ENCODE assay signal across 25 cellular contexts in genomic region chr4:134727696-134728095, GRCh38.
"Had no signal": no experiment of that assay in that cellular context is flagged by ENCODE, and none has a peak within 500 bp of the region (broad histone marks: within the 10 kb centered on the region; RNA-seq: fewer than 3 reads in every experiment).

No MANE protein-coding gene starts in this region.

- H3K9ac ChIP-seq: parathyroid adenoma had no signal

- H3K36me3 ChIP-seq: cardiac muscle cell, esophagus muscularis mucosa, gastroesophageal sphincter, heart left ventricle, tibial artery had no signal

- H2AFZ ChIP-seq: parathyroid adenoma had no signal

- ATAC-seq: activated CD8-positive, alpha-beta T cell treated with anti-CD3 and anti-CD28 coated beads for 36 hours; activated T-helper 17 cell treated with anti-CD3 and anti-CD28 coated beads, Interleukin-2, amount 50 U/mL, for 72 hours; gastroesophageal sphincter; heart left ventricle; naive thymus-derived CD8-positive, alpha-beta T cell had no signal

- H3K4me1 ChIP-seq: esophagus muscularis mucosa, gastroesophageal sphincter, heart left ventricle, parathyroid adenoma, tibial artery had no signal

- DNase-seq: activated CD4-positive, alpha-beta T cell treated with anti-CD3 and anti-CD28 coated beads for 4 hours; activated CD8-positive, alpha-beta T cell treated with anti-CD3 and anti-CD28 coated beads for 36 hours; activated naive CD4-positive, alpha-beta T cell; activated naive CD8-positive, alpha-beta T cell treated with anti-CD3 and anti-CD28 coated beads for 36 hours; activated T-cell treated with anti-CD3 and anti-CD28 coated beads, Interleukin-2, amount 50 U/mL, for 1 hour; amniotic stem cell; dermis blood vessel endothelial cell; effector memory CD4-positive, alpha-beta T cell; heart left ventricle; immature natural killer cell; mesendoderm; naive thymus-derived CD8-positive, alpha-beta T cell; stimulated activated CD4-positive, alpha-beta T cell treated with anti-CD3 and anti-CD28 coated beads, Interleukin-12 subunit alpha, Interleukin-12 subunit beta, amount 100 ng/mL, for 4 hours; stimulated activated CD4-positive, alpha-beta T cell treated with anti-CD3 and anti-CD28 coated beads, Interleukin-2, amount 100 ng/mL, for 24 hours; stimulated activated naive CD4-positive, alpha-beta T cell treated with Interleukin-2 at 50 U/mL for 16 hours; substantia nigra; tibial artery had no signal

- H3K27ac ChIP-seq: cardiac muscle cell, esophagus muscularis mucosa, gastroesophageal sphincter, heart left ventricle, parathyroid adenoma, tibial artery had no signal

- H3K9me3 ChIP-seq: esophagus muscularis mucosa, gastroesophageal sphincter, heart left ventricle, tibial artery had no signal

- H3K4me3 Mint-ChIP-seq: activated CD8-positive, alpha-beta T cell treated with anti-CD3 and anti-CD28 coated beads for 36 hours; activated naive CD8-positive, alpha-beta T cell treated with anti-CD3 and anti-CD28 coated beads for 36 hours; activated T-helper 17 cell treated with anti-CD3 and anti-CD28 coated beads, Interleukin-2, amount 50 U/mL, for 72 hours; immature natural killer cell; naive thymus-derived CD8-positive, alpha-beta T cell; T-helper 2 cell treated with Interferon-gamma antibody and Interleukin-4, amounts not matched to agents 5 μg/mL and 100 μg/mL, for 36 hours had no signal

- H3K27me3 ChIP-seq: cardiac muscle cell, esophagus muscularis mucosa, gastroesophageal sphincter, heart left ventricle, tibial artery had no signal

- H3K4me3 ChIP-seq: cardiac muscle cell, esophagus muscularis mucosa, gastroesophageal sphincter, heart left ventricle, tibial artery had no signal

- H3K79me2 ChIP-seq: parathyroid adenoma had no signal

- H3K27me3 Mint-ChIP-seq: activated CD8-positive, alpha-beta T cell treated with anti-CD3 and anti-CD28 coated beads for 36 hours; activated naive CD8-positive, alpha-beta T cell treated with anti-CD3 and anti-CD28 coated beads for 36 hours; activated T-helper 17 cell treated with anti-CD3 and anti-CD28 coated beads, Interleukin-2, amount 50 U/mL, for 72 hours; naive thymus-derived CD8-positive, alpha-beta T cell had no signal

- H3K36me3 Mint-ChIP-seq: activated naive CD8-positive, alpha-beta T cell treated with anti-CD3 and anti-CD28 coated beads for 36 hours; naive thymus-derived CD8-positive, alpha-beta T cell had no signal

- H3K4me1 Mint-ChIP-seq: activated naive CD8-positive, alpha-beta T cell treated with anti-CD3 and anti-CD28 coated beads for 36 hours; activated T-helper 17 cell treated with anti-CD3 and anti-CD28 coated beads, Interleukin-2, amount 50 U/mL, for 72 hours; immature natural killer cell; naive thymus-derived CD8-positive, alpha-beta T cell had no signal

- FAIRE-seq: endothelial cell of umbilical vein, TTC549 had no signal

- H3K27ac Mint-ChIP-seq: activated CD8-positive, alpha-beta T cell treated with anti-CD3 and anti-CD28 coated beads for 36 hours; activated naive CD8-positive, alpha-beta T cell treated with anti-CD3 and anti-CD28 coated beads for 36 hours; activated T-helper 17 cell treated with anti-CD3 and anti-CD28 coated beads, Interleukin-2, amount 50 U/mL, for 72 hours; immature natural killer cell; T-helper 2 cell treated with Interferon-gamma antibody and Interleukin-4, amounts not matched to agents 5 μg/mL and 100 μg/mL, for 36 hours had no signal
